22 cellular contexts compared by ENCODE assay signal in the genomic region with DNA sequence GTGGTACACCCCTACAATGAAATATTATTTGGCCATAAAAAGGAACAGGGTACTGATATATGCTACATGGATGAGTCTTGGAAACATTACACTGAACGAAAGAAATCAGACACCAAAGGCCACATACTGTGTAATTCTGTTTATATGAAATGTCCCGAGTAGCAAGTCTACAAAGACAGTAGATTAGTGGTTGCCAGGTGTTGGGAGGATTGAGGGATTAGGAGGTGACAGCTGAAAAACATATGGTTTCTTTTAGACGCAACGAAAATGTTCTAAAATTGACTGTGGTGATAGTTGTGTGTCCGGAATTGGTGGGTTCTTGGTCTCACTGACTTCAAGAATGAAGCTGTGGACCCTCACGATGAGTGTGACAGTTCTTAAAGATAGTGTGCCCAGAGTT.
"Had no signal": no experiment of that assay in that cellular context is flagged by ENCODE, and none has a peak within 500 bp of the region (broad histone marks: within the 10 kb centered on the region; RNA-seq: fewer than 3 reads in every experiment).

No MANE protein-coding gene starts in this region.

- DNase-seq: hypothalamus; immature natural killer cell; left ventricle myocardium inferior; midbrain; naive thymus-derived CD8-positive, alpha-beta T cell; nucleus accumbens; pancreas; posterior cingulate gyrus; retina; right cardiac atrium; small intestine; spleen; stimulated activated CD4-positive, alpha-beta T cell treated with anti-CD3 and anti-CD28 coated beads, Interleukin-4, amount 100 ng/mL, for 24 hours; stimulated activated naive CD4-positive, alpha-beta T cell; tibial artery; trophoblast cell; upper lobe of right lung had no signal

- H3K9me3 ChIP-seq: pancreas, prostate gland, thoracic aorta, upper lobe of right lung had no signal

- H3K36me3 ChIP-seq: pancreas, prostate gland, suprapubic skin, thoracic aorta, upper lobe of right lung had no signal

- H3K4me3 ChIP-seq: left ventricle myocardium inferior, pancreas, prostate gland, spleen, suprapubic skin, thoracic aorta, tibial artery, upper lobe of right lung had no signal

- H3K4me1 ChIP-seq: left ventricle myocardium inferior, pancreas, prostate gland, spleen, suprapubic skin, tibial artery, upper lobe of right lung had no signal

- H3K27me3 ChIP-seq: pancreas, spleen, suprapubic skin, tibial artery, upper lobe of right lung had no signal

- H3K27ac ChIP-seq: left ventricle myocardium inferior, pancreas, prostate gland, spleen, suprapubic skin, thoracic aorta, tibial artery, upper lobe of right lung had no signal

- ATAC-seq: naive thymus-derived CD8-positive, alpha-beta T cell; pancreas; right cardiac atrium; sciatic nerve; stimulated activated effector memory CD8-positive, alpha-beta T cell treated with anti-CD3 and anti-CD28 coated beads, Interleukin-12 subunit alpha, Interleukin-12 subunit beta, amount 100 ng/mL, for 72 hours; upper lobe of right lung had no signal
